Comparison of ENCODE assay signal across 8 cellular contexts in genomic region chrX:7789200-7789599, GRCh38. TPM values are rescaled to one million over a fixed set of nuclear protein-coding genes. Genes with fewer than 3 reads are reported as not detected.
"Had no signal": no experiment of that assay in that cellular context is flagged by ENCODE, and none has a peak within 500 bp of the region (broad histone marks: within the 10 kb centered on the region; RNA-seq: fewer than 3 reads in every experiment).

No MANE protein-coding gene starts in this region.

- H3K27ac ChIP-seq: HL-60 had no signal

- FAIRE-seq: HTR-8/SVneo, K562 had no signal

- DNase-seq: IMR-90, KBM-7, KG1 had no signal

- ATAC-seq: K562 had no signal

- H3K4me3 ChIP-seq: K562 had no signal

RNA-seq across cellular contexts. Expression of gene VCX, which starts 53.8 kb away (rescaled TPM):
- total RNA-seq: HT-29, IMR-90 had no signal
- polyA plus RNA-seq: IgD-negative memory B cell, IMR-90 had no signal
